35 cellular contexts compared by ENCODE assay signal in genomic region chr6:18958146-18958545, GRCh38.
"Had no signal": no experiment of that assay in that cellular context is flagged by ENCODE, and none has a peak within 500 bp of the region (broad histone marks: within the 10 kb centered on the region; RNA-seq: fewer than 3 reads in every experiment).

No MANE protein-coding gene starts in this region.

- ATAC-seq: activated CD8-positive, alpha-beta T cell treated with anti-CD3 and anti-CD28 coated beads for 36 hours; activated naive CD8-positive, alpha-beta T cell treated with anti-CD3 and anti-CD28 coated beads, Interleukin-2, amount 50 U/mL, for 24 hours; activated T-cell treated with anti-CD3 and anti-CD28 coated beads, Interleukin-2, amount 50 U/mL, for 4 hours had no signal

- H3K36me3 Mint-ChIP-seq: activated CD4-positive, alpha-beta memory T cell treated with anti-CD3 and anti-CD28 coated beads for 36 hours; activated naive CD4-positive, alpha-beta T cell treated with anti-CD3 and anti-CD28 coated beads, Interleukin-2, amount 10 ng/mL, durations not matched to agents 7 days and 5 days; activated naive CD4-positive, alpha-beta T cell treated with anti-CD3 and anti-CD28 coated beads, Interleukin-2, amount 50 U/mL, for 24 hours; activated naive CD8-positive, alpha-beta T cell; activated naive CD8-positive, alpha-beta T cell treated with anti-CD3 and anti-CD28 coated beads, Interleukin-2, amount 10 ng/mL, durations not matched to agents 7 days and 5 days; brain had no signal

- H3K4me1 ChIP-seq: ascending aorta had no signal

- H3K4me3 ChIP-seq: ascending aorta, cardiac muscle cell had no signal

- H3K36me3 ChIP-seq: ascending aorta, cardiac muscle cell had no signal

- H3K4me1 Mint-ChIP-seq: activated B cell treated with CpG ODN at 0.5 μM for 24 hours; activated CD4-positive, alpha-beta T cell treated with anti-CD3 and anti-CD28 coated beads, Interleukin-2, amount 10 ng/mL, durations not matched to agents 24 days and 14 days; activated naive CD4-positive, alpha-beta T cell treated with anti-CD3 and anti-CD28 coated beads, Interleukin-2, amount 10 ng/mL, durations not matched to agents 7 days and 5 days; activated naive CD4-positive, alpha-beta T cell treated with anti-CD3 and anti-CD28 coated beads, Interleukin-2, amount 50 U/mL, for 24 hours; activated naive CD8-positive, alpha-beta T cell treated with anti-CD3 and anti-CD28 coated beads, Interleukin-2, amount 10 ng/mL, durations not matched to agents 7 days and 5 days; activated naive CD8-positive, alpha-beta T cell treated with anti-CD3 and anti-CD28 coated beads, Interleukin-2, amount 50 U/mL, for 24 hours; central memory CD8-positive, alpha-beta T cell had no signal

- H3K27ac Mint-ChIP-seq: activated B cell treated with CpG ODN at 0.5 μM for 24 hours; activated CD4-positive, alpha-beta memory T cell treated with anti-CD3 and anti-CD28 coated beads for 36 hours; activated CD4-positive, alpha-beta T cell treated with anti-CD3 and anti-CD28 coated beads, Interleukin-2, amount 10 ng/mL, durations not matched to agents 24 days and 14 days; activated CD8-positive, alpha-beta T cell treated with anti-CD3 and anti-CD28 coated beads for 36 hours; activated naive CD4-positive, alpha-beta T cell treated with anti-CD3 and anti-CD28 coated beads, Interleukin-2, amount 10 ng/mL, durations not matched to agents 7 days and 5 days; activated naive CD4-positive, alpha-beta T cell treated with anti-CD3 and anti-CD28 coated beads, Interleukin-2, amount 50 U/mL, for 24 hours; activated naive CD8-positive, alpha-beta T cell; activated naive CD8-positive, alpha-beta T cell treated with anti-CD3 and anti-CD28 coated beads, Interleukin-2, amount 10 ng/mL, durations not matched to agents 7 days and 5 days; activated naive CD8-positive, alpha-beta T cell treated with anti-CD3 and anti-CD28 coated beads, Interleukin-2, amount 50 U/mL, for 24 hours; activated T-helper 2 cell treated with anti-CD3 and anti-CD28 coated beads, Interferon-gamma antibody, Interleukin-2, Interleukin-4, amounts not matched to agents 10 μg/mL and 5 μg/mL and 100 μg/mL, durations not matched to agents 14 hours and 24 hours and 36 hours; brain; T-helper 1 cell treated with Interleukin-12 subunit alpha and Interleukin-12 subunit beta and Interleukin-4 antibody, amounts not matched to agents 30 μg/mL and 1 μg/mL, for 36 hours; T-helper 2 cell treated with Interferon-gamma antibody and Interleukin-4, amounts not matched to agents 5 μg/mL and 100 μg/mL, for 36 hours had no signal

- H3K27ac ChIP-seq: ascending aorta, cardiac muscle cell, VCaP had no signal

- H3K4me3 Mint-ChIP-seq: activated B cell treated with CpG ODN at 0.5 μM for 24 hours; activated CD4-positive, alpha-beta memory T cell treated with anti-CD3 and anti-CD28 coated beads for 36 hours; activated CD4-positive, alpha-beta T cell treated with anti-CD3 and anti-CD28 coated beads, Interleukin-2, amount 10 ng/mL, durations not matched to agents 24 days and 14 days; activated CD8-positive, alpha-beta T cell treated with anti-CD3 and anti-CD28 coated beads for 36 hours; activated naive CD4-positive, alpha-beta T cell treated with anti-CD3 and anti-CD28 coated beads, Interleukin-2, amount 10 ng/mL, durations not matched to agents 7 days and 5 days; activated naive CD4-positive, alpha-beta T cell treated with anti-CD3 and anti-CD28 coated beads, Interleukin-2, amount 50 U/mL, for 24 hours; activated naive CD8-positive, alpha-beta T cell; activated naive CD8-positive, alpha-beta T cell treated with anti-CD3 and anti-CD28 coated beads, Interleukin-2, amount 10 ng/mL, durations not matched to agents 7 days and 5 days; activated naive CD8-positive, alpha-beta T cell treated with anti-CD3 and anti-CD28 coated beads, Interleukin-2, amount 50 U/mL, for 24 hours; activated T-cell treated with anti-CD3 and anti-CD28 coated beads, Interleukin-2, amount 50 U/mL, for 4 hours; brain; central memory CD8-positive, alpha-beta T cell; T-helper 1 cell treated with Interleukin-12 subunit alpha and Interleukin-12 subunit beta and Interleukin-4 antibody, amounts not matched to agents 30 μg/mL and 1 μg/mL, for 36 hours; T-helper 2 cell treated with Interferon-gamma antibody and Interleukin-4, amounts not matched to agents 5 μg/mL and 100 μg/mL, for 36 hours had no signal

- H3K9me3 ChIP-seq: ascending aorta had no signal

- H3K9me3 Mint-ChIP-seq: activated B cell treated with CpG ODN at 0.5 μM for 24 hours; activated CD4-positive, alpha-beta T cell treated with anti-CD3 and anti-CD28 coated beads, Interleukin-2, amount 10 ng/mL, durations not matched to agents 24 days and 14 days; activated T-helper 2 cell treated with anti-CD3 and anti-CD28 coated beads, Interferon-gamma antibody, Interleukin-2, Interleukin-4, amounts not matched to agents 10 μg/mL and 5 μg/mL and 100 μg/mL, durations not matched to agents 14 hours and 24 hours and 36 hours; brain; T-helper 1 cell treated with Interleukin-12 subunit alpha and Interleukin-12 subunit beta and Interleukin-4 antibody, amounts not matched to agents 30 μg/mL and 1 μg/mL, for 36 hours had no signal

- H3K27me3 Mint-ChIP-seq: activated B cell treated with CpG ODN at 0.5 μM for 24 hours; activated CD4-positive, alpha-beta memory T cell treated with anti-CD3 and anti-CD28 coated beads for 36 hours; activated CD4-positive, alpha-beta T cell treated with anti-CD3 and anti-CD28 coated beads, Interleukin-2, amount 10 ng/mL, durations not matched to agents 24 days and 14 days; activated CD8-positive, alpha-beta T cell treated with anti-CD3 and anti-CD28 coated beads for 36 hours; activated naive CD4-positive, alpha-beta T cell treated with anti-CD3 and anti-CD28 coated beads, Interleukin-2, amount 10 ng/mL, durations not matched to agents 7 days and 5 days; activated naive CD4-positive, alpha-beta T cell treated with anti-CD3 and anti-CD28 coated beads, Interleukin-2, amount 50 U/mL, for 24 hours; activated naive CD8-positive, alpha-beta T cell; activated naive CD8-positive, alpha-beta T cell treated with anti-CD3 and anti-CD28 coated beads, Interleukin-2, amount 10 ng/mL, durations not matched to agents 7 days and 5 days; activated naive CD8-positive, alpha-beta T cell treated with anti-CD3 and anti-CD28 coated beads, Interleukin-2, amount 50 U/mL, for 24 hours; central memory CD8-positive, alpha-beta T cell had no signal

- H3K27me3 ChIP-seq: ascending aorta, cardiac muscle cell had no signal

- DNase-seq: activated B cell treated with CpG ODN at 0.5 μM for 24 hours; activated CD4-positive, alpha-beta memory T cell treated with anti-CD3 and anti-CD28 coated beads for 36 hours; activated CD4-positive, alpha-beta T cell treated with anti-CD3 and anti-CD28 coated beads for 4 hours; activated CD4-positive, alpha-beta T cell treated with anti-CD3 and anti-CD28 coated beads, Interleukin-2, amount 10 ng/mL, durations not matched to agents 24 days and 14 days; activated CD4-positive, alpha-beta T cell treated with anti-CD3 and anti-CD28 coated beads, Interleukin-2, amount 50 U/mL, for 1 hour; activated CD4-positive, alpha-beta T cell treated with anti-CD3 and anti-CD28 coated beads, Interleukin-2, amount 50 U/mL, for 4 hours; activated CD4-positive, CD25-positive, alpha-beta regulatory T cell treated with anti-CD3 and anti-CD28 coated beads, Interleukin-2, amount 50 U/mL, for 72 hours; activated CD8-positive, alpha-beta memory T cell treated with anti-CD3 and anti-CD28 coated beads, Interleukin-2, amount 50 U/mL, for 4 hours; activated CD8-positive, alpha-beta T cell treated with anti-CD3 and anti-CD28 coated beads for 36 hours; activated effector memory CD4-positive, alpha-beta T cell treated with Interleukin-2 at 50 U/mL for 16 hours; activated gamma-delta T cell; activated naive CD4-positive, alpha-beta T cell treated with anti-CD3 and anti-CD28 coated beads, Interleukin-2, amount 10 ng/mL, durations not matched to agents 7 days and 5 days; activated naive CD4-positive, alpha-beta T cell treated with Interleukin-2 at 50 U/mL for 16 hours; activated naive CD8-positive, alpha-beta T cell treated with anti-CD3 and anti-CD28 coated beads, Interleukin-2, amount 10 ng/mL, durations not matched to agents 7 days and 5 days; activated naive CD8-positive, alpha-beta T cell treated with anti-CD3 and anti-CD28 coated beads, Interleukin-2, amount 50 U/mL, for 24 hours; activated T-cell treated with anti-CD3 and anti-CD28 coated beads for 4 hours; activated T-cell treated with anti-CD3 and anti-CD28 coated beads, Interleukin-2, amount 50 U/mL, for 1 hour; activated T-cell treated with anti-CD3 and anti-CD28 coated beads, Interleukin-2, amount 50 U/mL, for 4 hours; amygdala; anterior cingulate cortex; caudate nucleus; cerebellar nuclear complex; T-helper 1 cell; T-helper 2 cell; T-helper 9 cell had no signal
